Comparison of ENCODE assay signal across 8 cellular contexts in the genomic region with DNA sequence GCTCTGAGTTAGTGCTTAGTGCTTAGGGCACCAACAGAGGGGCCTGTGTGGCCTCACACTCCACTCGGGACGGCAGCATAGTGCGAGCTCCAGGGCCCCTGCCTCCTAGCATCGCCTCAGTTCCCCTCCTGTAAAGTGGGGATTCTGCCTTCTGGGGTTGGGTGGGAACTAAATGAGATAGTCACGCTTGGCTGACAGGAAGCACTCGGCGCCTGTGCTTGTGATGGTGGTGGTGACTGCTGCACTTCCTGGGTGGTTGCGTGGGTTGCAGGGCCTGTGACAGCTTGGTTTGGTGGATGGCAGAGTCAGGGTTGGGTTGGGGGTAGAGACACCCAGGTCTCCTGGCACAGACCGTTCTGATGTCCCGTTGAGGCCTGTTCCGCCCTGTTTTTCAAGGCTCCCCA. TPM values are rescaled to one million over a fixed set of nuclear protein-coding genes. Genes with fewer than 3 reads are reported as not detected.
A peak's percentile ranks its signal among the peaks of the same experiment; 100 is the strongest.
DNase-seq lines count a peak whose midpoint lies in the region; ATAC-seq lines count a peak whose summit lies in the region.

No MANE protein-coding gene starts in this region.

- DNase-seq in activated CD4-positive, CD25-positive, alpha-beta regulatory T cell (lab: John Stamatoyannopoulos, UW), result peak; percentile 48 to 75 (median 62)
- DNase-seq in effector memory CD8-positive, alpha-beta T cell, result peak; percentile 82 to 86 (median 84)
- DNase-seq in stimulated activated CD8-positive, alpha-beta memory T cell treated with anti-CD3 and anti-CD28 coated beads, Interleukin-2, amount 100 ng/mL, for 1 hour (ENCODE audit: low read depth in 2 of 2), result peak; percentile 66 to 69
- DNase-seq in NCI-H1105 treated with DMSO at 0.1 percent for 48 hours (lab: John Stamatoyannopoulos, UW) (no peak), HuH-7.5 (ENCODE audit: low spot score) (no peak), SK-N-DZ (ENCODE audit: low spot score) (no peak)

- ATAC-seq in GM19452 (IDR thresholded peaks at IDR 0.05; ENCODE audit: unreplicated experiment) (peak; percentile 42), HG02840 (IDR thresholded peaks at IDR 0.05; ENCODE audit: low FRiP score, unreplicated experiment) (no peak)
- peak; percentile 81 for ATAC-seq in effector memory CD8-positive, alpha-beta T cell (replicated peaks)

- peak overlapping the region; percentile 89 to 94 for H3K4me3 Mint-ChIP-seq in effector memory CD8-positive, alpha-beta T cell

- H3K36me3 Mint-ChIP-seq in effector memory CD8-positive, alpha-beta T cell (ENCODE audit: insufficient read depth), result peaks cover 94% of the 10 kb centered on the region

- H3K27me3 Mint-ChIP-seq in effector memory CD8-positive, alpha-beta T cell, result no peaks in the 10 kb centered on the region

- H3K4me1 Mint-ChIP-seq in effector memory CD8-positive, alpha-beta T cell (ENCODE audit: low read depth in 2 of 2), result peaks cover 72 to 73% of the 10 kb centered on the region in 2 donors

- H3K9me3 Mint-ChIP-seq in effector memory CD8-positive, alpha-beta T cell, result no peaks in the 10 kb centered on the region

- H3K27ac Mint-ChIP-seq in effector memory CD8-positive, alpha-beta T cell, result peak overlapping the region; percentile 94 to 99

RNA-seq across cellular contexts. Expression of gene PLEKHF1, which starts 7.7 kb away (rescaled TPM):
- polyA plus RNA-seq in SK-N-DZ (2014; cell fraction: cytosol; rRNA removed), result 3.3 and 4.2 TPM in 2 replicates
- 2.6 and 3.7 TPM in 2 replicates for polyA plus RNA-seq in SK-N-DZ (2014; cell fraction: nucleus; rRNA removed)

RNA-seq across cellular contexts. Expression of gene C19orf12, which starts 42.1 kb away (rescaled TPM):
- polyA plus RNA-seq in SK-N-DZ (2014; cell fraction: cytosol; rRNA removed), result 41.4 and 47.5 TPM in 2 replicates
- polyA plus RNA-seq in SK-N-DZ (2014; cell fraction: nucleus; rRNA removed), result 30.3 and 31.3 TPM in 2 replicates

Comparison
In these comparisons a context has a peak if more than half of its experiments do, and no peak if none do; other contexts are left out.
1. DNase-seq: peak in activated CD4-positive, CD25-positive, alpha-beta regulatory T cell (4 of 4), effector memory CD8-positive, alpha-beta T cell (3 of 3) and stimulated activated CD8-positive, alpha-beta memory T cell treated with anti-CD3 and anti-CD28 coated beads, Interleukin-2, amount 100 ng/mL, for 1 hour (2 of 2); none in NCI-H1105 treated with DMSO at 0.1 percent for 48 hours (single experiment), HuH-7.5 (single experiment) and SK-N-DZ (single experiment).